In genomic region chr9:102631559-102631958, GRCh38 we compare ENCODE assay signal across 10 cellular contexts.
DNase-seq lines count a peak whose midpoint lies in the region; ATAC-seq and TF ChIP-seq lines count a peak whose summit lies in the region.
"Had no signal": no experiment of that assay in that cellular context is flagged by ENCODE, and none has a peak within 500 bp of the region (broad histone marks: within the 10 kb centered on the region; RNA-seq: fewer than 3 reads in every experiment).

No MANE protein-coding gene starts in this region.

- POLR2A ChIA-PET in naive thymus-derived CD8-positive, alpha-beta T cell (lab: Charles Lee), result no interaction called here

- H3K4me3 ChIP-seq in OCI-LY1 (ENCODE audit: low read depth, low read length, poor library complexity, severe bottlenecking), result no peak overlapping the region

- no peaks in the 10 kb centered on the region for H3K36me3 Mint-ChIP-seq in naive thymus-derived CD8-positive, alpha-beta T cell

- peak; percentile 59 for TF ChIP-seq CTCF in OCI-LY1 (IDR thresholded peaks at IDR 0.05; ENCODE audit: low read length)
- TF ChIP-seq CTCF in foreskin keratinocyte (conservative IDR thresholded peaks at IDR 0.05), result peak; percentile 38

- H3K4me2 ChIP-seq in OCI-LY1 (ENCODE audit: low read length), result no peak overlapping the region

- no peaks in the 10 kb centered on the region for H3K9me2 ChIP-seq in OCI-LY1 (ENCODE audit: low read depth, low read length)

- ATAC-seq in HG02884 (IDR thresholded peaks at IDR 0.05; ENCODE audit: unreplicated experiment) (peak; percentile 65), foreskin keratinocyte (no peak), HG03460 (IDR thresholded peaks at IDR 0.05; ENCODE audit: unreplicated experiment) (no peak), GM21786 (IDR thresholded peaks at IDR 0.05; ENCODE audit: unreplicated experiment) (no peak)
- ATAC-seq in naive thymus-derived CD8-positive, alpha-beta T cell, result no peak

- no peaks in the 10 kb centered on the region for H3F3A ChIP-seq in OCI-LY1 (ENCODE audit: insufficient read depth, low read length)

- no peak overlapping the region for H3K27ac Mint-ChIP-seq in naive thymus-derived CD8-positive, alpha-beta T cell
- H3K27ac Mint-ChIP-seq: activated T-cell treated with anti-CD3 and anti-CD28 coated beads, Interleukin-2, amount 50 U/mL, for 24 hours had no signal

- no peak overlapping the region for H3K4me3 Mint-ChIP-seq in naive thymus-derived CD8-positive, alpha-beta T cell
- H3K4me3 Mint-ChIP-seq: activated T-cell treated with anti-CD3 and anti-CD28 coated beads, Interleukin-2, amount 50 U/mL, for 24 hours had no signal

- no peak overlapping the region for H3K9ac ChIP-seq in OCI-LY1 (ENCODE audit: low read length)

- H3K27me3 ChIP-seq in OCI-LY1 (ENCODE audit: insufficient read depth, low read length) (no peaks in the 10 kb centered on the region), foreskin keratinocyte (no peaks in the 10 kb centered on the region)

- H3K27ac ChIP-seq in OCI-LY1 (ENCODE audit: low read depth, low read length, poor library complexity, severe bottlenecking) (no peak overlapping the region), foreskin keratinocyte (no peak overlapping the region)

- H3K36me3 ChIP-seq in OCI-LY1 (ENCODE audit: insufficient read depth, low read length), result no peaks in the 10 kb centered on the region

- DNase-seq in ELR (ENCODE audit: low read depth), result peak; percentile 51
- no peak for DNase-seq in foreskin keratinocyte
- no peak for DNase-seq in naive thymus-derived CD8-positive, alpha-beta T cell
- no peak for DNase-seq in GM19240 (ENCODE audit: insufficient read length, low spot score)
- DNase-seq: activated T-cell treated with anti-CD3 and anti-CD28 coated beads, Interleukin-2, amount 50 U/mL, for 24 hours; NCI-H526 treated with DMSO at 0.1 percent for 48 hours had no signal

- H3K4me1 ChIP-seq in OCI-LY1 (ENCODE audit: insufficient read depth, low read length, severe bottlenecking) (no peaks in the 10 kb centered on the region), foreskin keratinocyte (no peaks in the 10 kb centered on the region)

- H4K20me1 ChIP-seq in OCI-LY1 (ENCODE audit: insufficient read depth, low read length), result no peaks in the 10 kb centered on the region

- H3K9me3 Mint-ChIP-seq in naive thymus-derived CD8-positive, alpha-beta T cell, result peaks cover 0 to 31% (median 10%) of the 10 kb centered on the region in 9 donors

- H3K4me1 Mint-ChIP-seq in naive thymus-derived CD8-positive, alpha-beta T cell, result no peaks in the 10 kb centered on the region

- H2AFZ ChIP-seq in OCI-LY1 (ENCODE audit: low read length), result no peak overlapping the region

- H3K9me3 ChIP-seq in OCI-LY1 (ENCODE audit: low read length), result no peaks in the 10 kb centered on the region

- no peaks in the 10 kb centered on the region for H3K79me2 ChIP-seq in OCI-LY1 (ENCODE audit: insufficient read depth, low read length)

- H3K27me3 Mint-ChIP-seq in naive thymus-derived CD8-positive, alpha-beta T cell, result peaks cover 0 to 3% (median 0%) of the 10 kb centered on the region in 5 donors
- H3K27me3 Mint-ChIP-seq: activated T-cell treated with anti-CD3 and anti-CD28 coated beads, Interleukin-2, amount 50 U/mL, for 24 hours had no signal
